Comparison of ENCODE assay signal across 1 cellular context in the genomic region with DNA sequence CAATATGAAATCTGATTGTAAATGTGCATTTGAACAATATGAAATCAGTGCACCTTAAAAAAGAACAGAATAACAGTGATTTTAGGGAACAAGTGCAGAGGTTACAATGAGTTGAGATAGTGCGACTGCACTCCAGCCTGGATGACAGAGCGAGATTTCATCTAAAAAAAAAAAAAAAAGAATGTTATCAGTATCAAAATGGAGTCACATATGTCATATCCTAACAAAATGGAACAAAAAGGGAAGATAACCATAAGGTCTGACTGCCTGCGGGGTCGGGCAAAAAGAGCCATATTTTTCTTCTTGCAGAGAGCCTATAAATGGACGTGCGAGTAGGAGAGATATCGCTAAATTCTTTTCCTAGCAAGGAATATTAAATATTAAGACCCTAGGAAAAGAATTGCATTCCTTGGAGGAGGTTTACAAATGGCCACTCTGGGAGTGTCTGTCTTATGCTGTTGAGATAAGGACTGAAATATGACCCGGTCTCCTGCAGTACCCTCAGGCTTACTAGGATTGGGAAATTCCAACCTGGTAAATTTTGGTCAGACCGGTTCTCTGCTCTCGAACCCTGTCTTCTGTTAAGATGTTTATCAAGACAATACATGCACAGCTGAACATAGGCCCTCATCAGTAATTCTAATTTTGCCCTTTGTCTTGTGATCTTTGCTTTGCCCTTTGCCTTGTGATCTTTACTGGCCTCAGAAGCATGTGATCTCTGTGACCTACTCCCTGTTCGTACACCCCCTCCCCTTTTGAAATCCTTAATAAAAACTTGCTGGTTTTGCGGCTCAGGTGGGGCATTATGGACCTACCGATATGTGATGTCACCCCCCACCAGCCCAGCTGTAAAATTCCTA.
TF ChIP-seq lines count a peak whose summit lies in the region.

No MANE protein-coding gene starts in this region.

TF ChIP-seq in liver, 16 proteins besides CTCF, POLR2A, EP300 and RAD21:
- peak; percentile 34 to 56 for TF ChIP-seq HNF4A (conservative IDR thresholded peaks at IDR 0.05)
